ENCODE assay signal across 1 cellular context in genomic region chr2:7594211-7594610, GRCh38.
TF ChIP-seq lines count a peak whose summit lies in the region.

No MANE protein-coding gene starts in this region.

TF ChIP-seq in GM23338, 12 proteins besides CTCF, POLR2A, EP300 and RAD21 (continued from another document):
- no peak for TF ChIP-seq ZNF462 (CRISPR knock-in tag; IDR thresholded peaks at IDR 0.05)
TF ChIP-seq in GM23338: peak in this region for 0.
